ENCODE assay signal across 1 cellular context in the genomic region with DNA sequence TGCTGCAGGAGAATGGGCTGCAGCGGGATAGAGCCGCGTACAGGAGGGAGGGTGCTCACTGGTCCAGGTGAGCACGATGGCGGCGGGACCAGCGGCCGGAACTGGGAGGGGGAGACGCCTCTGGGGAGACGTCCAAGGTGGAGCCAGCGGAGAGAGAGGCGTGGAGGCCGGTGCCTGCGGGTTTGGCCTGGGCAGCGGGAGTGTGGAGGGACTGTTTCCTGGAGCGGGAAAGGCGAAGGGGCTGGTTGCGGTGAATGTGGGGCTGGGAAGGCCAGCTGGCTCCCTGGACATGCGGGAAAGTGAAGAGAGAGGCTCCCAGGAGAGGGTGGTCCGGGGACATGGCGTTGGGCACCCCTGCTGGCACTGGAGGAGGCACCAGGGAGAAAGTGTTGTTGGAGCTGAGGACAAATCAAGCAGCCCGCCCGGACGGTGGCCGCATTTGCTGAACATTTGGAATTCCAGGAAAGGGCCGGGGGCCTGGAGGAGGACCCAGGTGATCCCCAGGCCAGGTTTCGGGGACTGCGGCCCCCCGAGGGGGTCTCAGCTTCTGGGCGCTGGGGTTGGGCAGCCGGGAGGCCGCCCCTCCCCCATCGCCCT.
TF ChIP-seq lines count a peak whose summit lies in the region.

No MANE protein-coding gene starts in this region.

TF ChIP-seq in K562, 482 proteins besides CTCF, POLR2A, EP300 and RAD21 (continued from another document):
- TF ChIP-seq BHLHE40 (IDR thresholded peaks at IDR 0.05; ENCODE audit: low read length) (no peak), ZNF408 (CRISPR knock-in tag; IDR thresholded peaks at IDR 0.05; ENCODE audit: low read depth) (no peak), MAZ (CRISPR knock-in tag; conservative IDR thresholded peaks at IDR 0.05 in 1 of 2, IDR thresholded peaks at IDR 0.05 in 1 of 2) (0 out of 4 replicates have a peak, but pooled peaks of 1 of the 2 experiments have one; percentile 14), RBFOX2 (IDR thresholded peaks at IDR 0.05; ENCODE audit: low read depth, low read length) (peak; percentile 19; the same call in 1 of the 2 replicates), XRCC3 (IDR thresholded peaks at IDR 0.05) (no peak), DDX20 (tag; IDR thresholded peaks at IDR 0.05; ENCODE audit: low read depth) (no peak), YY1 (IDR thresholded peaks at IDR 0.05; ENCODE audit: borderline replicate concordance in 1 of 3, control insufficient read depth in 1 of 3, extremely low read depth in 1 of 3, insufficient read depth in 3 of 3, insufficient read length in 1 of 3, insufficient replicate concordance in 2 of 3, low read depth in 1 of 3, low read length in 2 of 3) (peak in 1 of 3 experiments; percentile 27)
- TF ChIP-seq, protein P1, sequence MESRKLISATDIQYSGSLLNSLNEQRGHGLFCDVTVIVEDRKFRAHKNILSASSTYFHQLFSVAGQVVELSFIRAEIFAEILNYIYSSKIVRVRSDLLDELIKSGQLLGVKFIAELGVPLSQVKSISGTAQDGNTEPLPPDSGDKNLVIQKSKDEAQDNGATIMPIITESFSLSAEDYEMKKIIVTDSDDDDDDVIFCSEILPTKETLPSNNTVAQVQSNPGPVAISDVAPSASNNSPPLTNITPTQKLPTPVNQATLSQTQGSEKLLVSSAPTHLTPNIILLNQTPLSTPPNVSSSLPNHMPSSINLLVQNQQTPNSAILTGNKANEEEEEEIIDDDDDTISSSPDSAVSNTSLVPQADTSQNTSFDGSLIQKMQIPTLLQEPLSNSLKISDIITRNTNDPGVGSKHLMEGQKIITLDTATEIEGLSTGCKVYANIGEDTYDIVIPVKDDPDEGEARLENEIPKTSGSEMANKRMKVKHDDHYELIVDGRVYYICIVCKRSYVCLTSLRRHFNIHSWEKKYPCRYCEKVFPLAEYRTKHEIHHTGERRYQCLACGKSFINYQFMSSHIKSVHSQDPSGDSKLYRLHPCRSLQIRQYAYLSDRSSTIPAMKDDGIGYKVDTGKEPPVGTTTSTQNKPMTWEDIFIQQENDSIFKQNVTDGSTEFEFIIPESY (CRISPR knock-in tag; IDR thresholded peaks at IDR 0.05), result peak; percentile 91
- TF ChIP-seq, protein P2, sequence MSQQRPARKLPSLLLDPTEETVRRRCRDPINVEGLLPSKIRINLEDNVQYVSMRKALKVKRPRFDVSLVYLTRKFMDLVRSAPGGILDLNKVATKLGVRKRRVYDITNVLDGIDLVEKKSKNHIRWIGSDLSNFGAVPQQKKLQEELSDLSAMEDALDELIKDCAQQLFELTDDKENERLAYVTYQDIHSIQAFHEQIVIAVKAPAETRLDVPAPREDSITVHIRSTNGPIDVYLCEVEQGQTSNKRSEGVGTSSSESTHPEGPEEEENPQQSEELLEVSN (IDR thresholded peaks at IDR 0.05; ENCODE audit: borderline replicate concordance in 1 of 2, extremely low read depth in 1 of 2, insufficient read depth in 1 of 2, insufficient read length in 1 of 2, low read depth in 1 of 2, low read length in 1 of 2, poor library complexity in 1 of 2, severe bottlenecking in 1 of 2), result peak in 1 of 2 experiments; percentile 7
- TF ChIP-seq, protein P3, sequence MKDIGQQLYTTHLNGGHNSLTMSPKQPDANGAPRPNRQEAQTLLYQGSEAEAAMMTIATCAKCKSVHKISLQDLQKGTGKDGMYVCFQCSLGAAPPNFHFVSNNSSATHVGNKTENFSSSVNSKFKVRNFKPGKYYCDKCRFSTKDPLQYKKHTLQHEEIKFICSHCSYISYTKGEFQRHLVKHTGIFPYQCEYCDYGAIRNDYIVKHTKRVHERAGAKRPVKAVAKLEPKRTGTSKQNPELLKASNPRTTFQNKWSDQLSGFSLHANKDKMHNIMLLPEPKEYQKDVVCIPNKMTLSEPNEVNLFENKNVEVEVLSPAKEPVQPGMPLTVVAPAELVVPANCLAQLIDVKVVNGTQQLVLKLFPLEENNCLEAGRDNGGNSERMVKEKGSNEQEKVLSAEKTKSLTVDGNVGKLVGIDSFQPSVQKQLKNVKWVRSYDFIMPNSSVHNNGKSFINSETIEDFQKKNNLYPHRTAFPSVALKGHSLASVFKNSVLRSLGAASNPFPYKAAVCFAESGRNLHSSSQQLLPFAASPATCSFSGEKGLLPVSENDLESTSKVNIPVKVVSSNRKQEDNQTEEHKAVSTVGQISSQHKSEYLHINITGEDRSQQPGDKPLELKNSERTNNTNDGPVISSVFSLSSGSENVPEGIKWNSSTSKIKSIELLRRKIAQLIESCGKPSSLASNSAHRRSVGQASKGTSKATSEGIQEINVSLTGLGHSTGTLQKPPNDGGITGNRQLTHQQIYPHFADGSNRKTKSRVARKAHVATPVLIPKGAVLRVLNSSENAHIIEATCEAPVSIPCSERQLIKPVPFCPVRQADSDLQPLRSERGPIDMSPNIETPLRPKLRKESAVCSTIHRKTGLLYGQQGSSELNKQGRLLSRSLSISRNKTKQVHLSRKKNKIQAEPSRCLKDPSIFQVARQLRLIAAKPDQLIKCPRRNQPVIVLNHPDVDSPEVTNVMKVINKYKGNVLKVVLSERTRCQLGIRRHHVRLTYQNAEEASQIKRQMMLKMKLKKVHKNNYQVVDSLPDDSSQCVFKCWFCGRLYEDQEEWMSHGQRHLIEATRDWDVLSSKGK (CRISPR knock-in tag; IDR thresholded peaks at IDR 0.05), result no peak
